ENCODE assay signal across 21 cellular contexts in the genomic region with DNA sequence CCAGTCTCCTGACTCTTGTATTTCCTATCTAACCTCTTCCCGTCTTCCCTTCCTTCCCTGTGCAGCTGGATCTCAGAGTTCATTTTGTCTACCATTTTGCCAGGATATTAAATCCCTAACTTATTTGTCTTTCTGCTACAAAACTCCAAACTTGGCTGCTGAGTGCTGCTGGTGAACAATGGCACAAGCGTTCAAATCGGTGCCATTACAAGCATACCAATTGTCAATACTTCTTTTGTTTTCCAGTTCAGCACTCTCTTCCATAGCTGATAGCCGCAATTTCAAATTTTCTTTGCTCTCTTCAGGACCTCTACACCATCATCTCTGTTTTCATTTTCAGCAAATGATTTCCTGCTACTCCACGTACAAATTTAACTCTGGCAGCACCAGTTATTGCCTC.
"Had no signal": no experiment of that assay in that cellular context is flagged by ENCODE, and none has a peak within 500 bp of the region (broad histone marks: within the 10 kb centered on the region; RNA-seq: fewer than 3 reads in every experiment).

No MANE protein-coding gene starts in this region.

- H3K9ac ChIP-seq: parathyroid adenoma had no signal

- H3K36me3 ChIP-seq: right lobe of liver, uterus had no signal

- H3K27ac ChIP-seq: left lung, parathyroid adenoma, right lobe of liver, stomach, testis, uterus had no signal

- H3K9me3 ChIP-seq: left lung, right lobe of liver, stomach, testis, uterus had no signal

- H3K4me1 ChIP-seq: left lung, parathyroid adenoma, right lobe of liver, stomach, testis, uterus had no signal

- DNase-seq: activated CD4-positive, alpha-beta memory T cell treated with anti-CD3 and anti-CD28 coated beads for 36 hours; activated CD4-positive, alpha-beta T cell treated with anti-CD3 and anti-CD28 coated beads for 36 hours; activated naive CD4-positive, alpha-beta T cell treated with Interleukin-2 at 50 U/mL for 16 hours; activated naive CD8-positive, alpha-beta T cell treated with anti-CD3 and anti-CD28 coated beads for 36 hours; activated T-cell treated with anti-CD3 and anti-CD28 coated beads, Interleukin-2, amount 50 U/mL, for 48 hours; cerebellar nuclear complex; cortex of kidney; effector CD4-positive, alpha-beta T cell; erythroblast; foreskin fibroblast; left lung; right lobe of liver; stimulated activated CD4-positive, alpha-beta T cell treated with anti-CD3 and anti-CD28 coated beads, Interleukin-2, amount 100 ng/mL, for 24 hours; stomach; T-helper 1 cell; T-helper 9 cell; testis; trophoblast cell; uterus had no signal

- H3K4me3 ChIP-seq: left lung, right lobe of liver, skin epidermis, stomach, testis, uterus had no signal

- H3K27me3 ChIP-seq: left lung, right lobe of liver, stomach, testis, uterus had no signal
